ENCODE assay signal across 26 cellular contexts in the genomic region with DNA sequence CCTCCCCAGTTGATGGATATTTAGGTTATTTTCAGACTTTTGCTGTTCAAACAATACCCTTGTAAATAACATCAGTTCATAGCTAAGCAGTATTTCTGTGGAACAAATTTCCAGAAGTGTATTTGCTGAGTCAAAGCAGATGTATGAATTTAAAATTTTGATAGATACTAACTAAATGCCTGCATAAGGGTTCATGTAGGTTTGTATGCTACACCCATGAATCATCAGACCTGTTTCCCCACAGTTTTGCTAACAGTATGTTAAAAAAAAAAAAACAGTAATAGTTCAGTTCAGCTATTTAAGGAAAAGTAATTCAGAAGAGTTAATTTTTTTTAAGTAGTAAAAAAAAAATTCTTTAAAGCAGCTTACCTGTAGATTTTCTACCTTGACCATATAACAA.
A peak's percentile ranks its signal among the peaks of the same experiment; 100 is the strongest.
DNase-seq lines count a peak whose midpoint lies in the region; ATAC-seq and TF ChIP-seq lines count a peak whose summit lies in the region.
"Had no signal": no experiment of that assay in that cellular context is flagged by ENCODE, and none has a peak within 500 bp of the region (broad histone marks: within the 10 kb centered on the region; RNA-seq: fewer than 3 reads in every experiment).

No MANE protein-coding gene starts in this region.

- intact Hi-C loops in mammary epithelial cell (cut with micrococcal nuclease) = no loop called here
- intact Hi-C loops in MCF 10A (cut with micrococcal nuclease) = no loop called here
- intact Hi-C loops in right lobe of liver (cut with DNase I) = no loop called here

- peaks cover 8% of the 10 kb centered on the region for H3K9me3 Mint-ChIP-seq in MCF 10A (ENCODE audit: unreplicated experiment)

- H3K79me2 ChIP-seq in mammary epithelial cell (ENCODE audit: insufficient read depth, low read length) = no peaks in the 10 kb centered on the region

- H2AFZ ChIP-seq in mammary epithelial cell (ENCODE audit: low read depth, low read length) = no peak overlapping the region

- H3K27me3 ChIP-seq in mammary epithelial cell (ENCODE audit: insufficient read depth, low read length) (no peaks in the 10 kb centered on the region), right lobe of liver (no peaks in the 10 kb centered on the region)
- H3K27me3 ChIP-seq: Peyer's patch, SJCRH30 had no signal

- H3K9ac ChIP-seq in mammary epithelial cell (ENCODE audit: insufficient read depth, low read length) = no peak overlapping the region

- CTCF ChIA-PET in mammary epithelial cell (lab: Charles Lee; ENCODE audit: low non-redundant PET) = no interaction called here
- CTCF ChIA-PET in MCF 10A (lab: Yijun Ruan, JAX) = interaction anchor here (0.6 to 0.9 kb wide), 2 partner anchors 38 to 1513 kb away, joined by 3 read pairs; no protein-coding TSS in a partner anchor
- CTCF ChIA-PET in GM10248 (lab: Yijun Ruan, JAX) = interaction anchor here (1.4 kb wide), 1 partner anchor 15 kb away, joined by 5 read pairs; no protein-coding TSS in a partner anchor

- H3K4me1 ChIP-seq in mammary epithelial cell (ENCODE audit: insufficient read depth, low read length) (no peaks in the 10 kb centered on the region), right lobe of liver (no peaks in the 10 kb centered on the region)
- H3K4me1 ChIP-seq: Peyer's patch, SJCRH30 had no signal

- no peaks in the 10 kb centered on the region for H3K36me3 Mint-ChIP-seq in MCF 10A (ENCODE audit: insufficient read depth, unreplicated experiment)

- TF ChIP-seq CTCF in mammary epithelial cell (conservative IDR thresholded peaks at IDR 0.05 in 1 of 2, IDR thresholded peaks at IDR 0.05 in 1 of 2; ENCODE audit: extremely low read depth in 1 of 2, insufficient read depth in 1 of 2, low read depth in 1 of 2, low read length in 2 of 2) (no peak), MCF 10A (IDR thresholded peaks at IDR 0.05; ENCODE audit: unreplicated experiment) (no peak), fibroblast of mammary gland (conservative IDR thresholded peaks at IDR 0.05; ENCODE audit: control insufficient read depth, insufficient read depth, low read depth, low read length) (no peak), right lobe of liver (IDR thresholded peaks at IDR 0.05) (no peak), GM10248 (IDR thresholded peaks at IDR 0.05; ENCODE audit: control extremely low read depth, extremely low read depth, low read depth, missing control alignments) (no peak)

- no peak overlapping the region for H3K4me3 ChIP-seq in mammary epithelial cell (replicated peaks in 1 of 3; ENCODE audit: insufficient read depth in 1 of 3, low read depth in 2 of 3, low read length in 3 of 3)
- H3K4me3 ChIP-seq in fibroblast of mammary gland (ENCODE audit: control insufficient read depth, low read depth, low read length) = no peak overlapping the region
- H3K4me3 ChIP-seq in right lobe of liver = no peak overlapping the region
- H3K4me3 ChIP-seq: Peyer's patch, SJCRH30 had no signal

- POLR2A ChIA-PET in MCF 10A (lab: Yijun Ruan, JAX) (no interaction called here), GM10248 (lab: Yijun Ruan, JAX) (no interaction called here)

- BruUV-seq in mammary epithelial cell (replicated peaks; lab: Mats Ljungman, UMichigan) (no TSS peak), MCF 10A (replicated peaks; lab: Mats Ljungman, UMichigan) (no TSS peak)

- H3K9me3 ChIP-seq in mammary epithelial cell (replicated peaks; ENCODE audit: insufficient read depth, low read length) = peaks cover 2% of the 10 kb centered on the region
- no peaks in the 10 kb centered on the region for H3K9me3 ChIP-seq in right lobe of liver
- H3K9me3 ChIP-seq: SJCRH30 had no signal

- in situ Hi-C loops in mammary epithelial cell (cut with MboI; ENCODE audit: low sequenced_read_pairs in 2 of 2) = no loop called here

- TF ChIP-seq POLR2A in right lobe of liver (IDR thresholded peaks at IDR 0.05) = no peak

- H3K4me3 Mint-ChIP-seq in MCF 10A (ENCODE audit: unreplicated experiment) = no peak overlapping the region
- H3K4me3 Mint-ChIP-seq: HFFc6 had no signal

- no peaks in the 10 kb centered on the region for H3K4me1 Mint-ChIP-seq in MCF 10A (ENCODE audit: insufficient read depth, unreplicated experiment)

- ATAC-seq in right lobe of liver (no peak), HG02981 (IDR thresholded peaks at IDR 0.05; ENCODE audit: unreplicated experiment) (no peak)
- ATAC-seq: HepG2 had no signal

- dilution Hi-C loops in mammary epithelial cell (cut with HindIII; ENCODE audit: low sequenced_read_pairs) = no loop called here

- H4K20me1 ChIP-seq in mammary epithelial cell (ENCODE audit: insufficient read depth, low read length) = no peaks in the 10 kb centered on the region

- H3K27me3 Mint-ChIP-seq in MCF 10A (ENCODE audit: insufficient read depth, unreplicated experiment) = no peaks in the 10 kb centered on the region

- no peak overlapping the region for H3K27ac ChIP-seq in mammary epithelial cell (ENCODE audit: insufficient read depth, low read depth, low read length)
- no peak overlapping the region for H3K27ac ChIP-seq in right lobe of liver
- H3K27ac ChIP-seq: 22Rv1, C4-2B, HL-60, Peyer's patch, SJCRH30 had no signal

- no peak overlapping the region for H3K4me2 ChIP-seq in mammary epithelial cell (ENCODE audit: insufficient read depth, low read depth, low read length)

- DNase-seq in mammary epithelial cell (peak; percentile 40), MCF 10A (ENCODE audit: unreplicated experiment) (no peak), amniotic epithelial cell (ENCODE audit: low read depth) (peak; percentile 20), fibroblast of mammary gland (ENCODE audit: low read depth) (peak; percentile 18), right lobe of liver (no peak), NCI-H1930 (lab: John Stamatoyannopoulos, UW) (no peak), GM10248 (ENCODE audit: extremely low spot score) (no peak)
- DNase-seq: ACHN; GF-D8; H7; HFFc6; KBM-7; NCI-H1105; NCI-H2081; NCI-H2171; NCI-H345; NCI-H524; NCI-H774; NK-92 treated with Interleukin-12 subunit alpha and Interleukin-12 subunit beta, amount 100 ng/mL, for 24 hours; Peyer's patch; SJCRH30 had no signal

- H3K36me3 ChIP-seq in mammary epithelial cell (ENCODE audit: insufficient read depth, low read length) = no peaks in the 10 kb centered on the region
- H3K36me3 ChIP-seq in right lobe of liver = no peaks in the 10 kb centered on the region
- H3K36me3 ChIP-seq: Peyer's patch, SJCRH30 had no signal

- no peak overlapping the region for H3K27ac Mint-ChIP-seq in MCF 10A (ENCODE audit: low read depth, unreplicated experiment)
- H3K27ac Mint-ChIP-seq: HFFc6 had no signal

Comparison
In these comparisons a context has a peak if more than half of its experiments do, and no peak if none do; other contexts are left out.
1. DNase-seq: peak in mammary epithelial cell (single experiment), amniotic epithelial cell (single experiment) and fibroblast of mammary gland (single experiment); none in MCF 10A (single experiment), right lobe of liver (0 of 3), NCI-H1930 (0 of 2) and GM10248 (single experiment).